32 cellular contexts compared by ENCODE assay signal in genomic region chr10:56496087-56496486, GRCh38.
"Had no signal": no experiment of that assay in that cellular context is flagged by ENCODE, and none has a peak within 500 bp of the region (broad histone marks: within the 10 kb centered on the region; RNA-seq: fewer than 3 reads in every experiment).

No MANE protein-coding gene starts in this region.

- DNase-seq: activated B cell treated with CpG ODN at 0.5 μM for 24 hours; activated CD4-positive, alpha-beta memory T cell treated with anti-CD3 and anti-CD28 coated beads for 36 hours; activated CD4-positive, alpha-beta T cell treated with anti-CD3 and anti-CD28 coated beads for 4 hours; activated CD4-positive, alpha-beta T cell treated with anti-CD3 and anti-CD28 coated beads, Interleukin-2, amount 50 U/mL, for 1 hour; activated CD4-positive, CD25-positive, alpha-beta regulatory T cell treated with anti-CD3 and anti-CD28 coated beads, Interleukin-2, amount 50 U/mL, for 72 hours; activated CD8-positive, alpha-beta memory T cell treated with anti-CD3 and anti-CD28 coated beads, Interleukin-2, amount 50 U/mL, for 4 hours; activated effector memory CD4-positive, alpha-beta T cell treated with Interleukin-2 at 50 U/mL for 16 hours; activated naive CD4-positive, alpha-beta T cell treated with anti-CD3 and anti-CD28 coated beads, Interleukin-2, amount 10 ng/mL, durations not matched to agents 7 days and 5 days; activated naive CD8-positive, alpha-beta T cell treated with anti-CD3 and anti-CD28 coated beads, Interleukin-2, amount 50 U/mL, for 24 hours; activated T-cell treated with anti-CD3 and anti-CD28 coated beads for 4 hours; activated T-cell treated with anti-CD3 and anti-CD28 coated beads, Interleukin-2, amount 50 U/mL, for 4 hours; anterior cingulate cortex; caudate nucleus; cerebellar nuclear complex; cortex of kidney; NCI-H1105 treated with DMSO at 0.1 percent for 48 hours; NCI-H1436; NCI-H1694 treated with DMSO at 0.1 percent for 48 hours; NCI-H2029; NCI-H345; NCI-H524 treated with DMSO at 0.1 percent for 48 hours; PC-9; SIG-M5; SW 1271; T-helper 1 cell; T-helper 2 cell; T-helper 9 cell had no signal

- H3K4me2 ChIP-seq: PC-9 had no signal

- ATAC-seq: activated naive CD8-positive, alpha-beta T cell treated with anti-CD3 and anti-CD28 coated beads, Interleukin-2, amount 50 U/mL, for 24 hours; activated T-cell treated with anti-CD3 and anti-CD28 coated beads, Interleukin-2, amount 50 U/mL, for 4 hours; Right ventricle myocardium inferior had no signal

- FAIRE-seq: bronchial epithelial cell, RCC 7860 had no signal

- H3K27ac ChIP-seq: PC-9, RWPE1, VCaP had no signal

- H2AFZ ChIP-seq: PC-9 had no signal

- H3K4me3 ChIP-seq: PC-9 had no signal
